13 cellular contexts compared by ENCODE assay signal in the genomic region with DNA sequence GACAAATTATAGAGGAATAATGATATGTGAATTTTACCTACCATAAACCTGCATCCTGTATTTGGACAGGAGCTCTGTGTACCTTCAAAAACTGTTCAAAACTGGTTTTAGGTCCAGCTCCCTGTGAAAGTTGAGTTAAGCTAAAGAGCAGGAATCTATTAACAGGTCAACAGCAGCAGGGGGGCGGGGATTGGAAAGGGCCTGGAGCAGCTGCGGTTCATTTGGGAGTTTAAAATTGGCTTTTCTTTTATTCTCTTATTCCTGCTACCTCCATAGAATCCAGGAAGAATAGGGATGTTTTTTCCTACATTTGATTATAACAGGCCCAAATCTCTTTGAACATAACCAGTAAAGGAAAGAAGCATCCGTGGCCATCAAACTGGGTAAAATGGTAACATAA. TPM values are rescaled to one million over a fixed set of nuclear protein-coding genes. Genes with fewer than 3 reads are reported as not detected.
DNase-seq lines count a peak whose midpoint lies in the region; ATAC-seq and TF ChIP-seq lines count a peak whose summit lies in the region.
"Had no signal": no experiment of that assay in that cellular context is flagged by ENCODE, and none has a peak within 500 bp of the region (broad histone marks: within the 10 kb centered on the region; RNA-seq: fewer than 3 reads in every experiment).

No MANE protein-coding gene starts in this region.

- peak overlapping the region; percentile 78 for H3K27ac ChIP-seq in epithelial cell of prostate

- intact Hi-C loops in activated CD4-positive, alpha-beta T cell treated with anti-CD3 and anti-CD28 coated beads for 36 hours (cut with DNase I, micrococcal nuclease) = no loop called here

- H3K36me3 Mint-ChIP-seq in nephron progenitor cell (ENCODE audit: low read depth) = peaks cover 9% of the 10 kb centered on the region
- H3K36me3 Mint-ChIP-seq in activated CD4-positive, alpha-beta T cell treated with anti-CD3 and anti-CD28 coated beads for 36 hours (ENCODE audit: low read depth) = no peaks in the 10 kb centered on the region

- H3K4me3 Mint-ChIP-seq in nephron progenitor cell = peak overlapping the region; percentile 42
- no peak overlapping the region for H3K4me3 Mint-ChIP-seq in activated CD4-positive, alpha-beta T cell treated with anti-CD3 and anti-CD28 coated beads for 36 hours

- H3K27me3 Mint-ChIP-seq in nephron progenitor cell (ENCODE audit: low read depth, poor library complexity) = peaks cover 3% of the 10 kb centered on the region
- H3K27me3 Mint-ChIP-seq in activated CD4-positive, alpha-beta T cell treated with anti-CD3 and anti-CD28 coated beads for 36 hours = peaks cover 6% of the 10 kb centered on the region

- CTCF ChIA-PET in activated CD4-positive, alpha-beta T cell treated with anti-CD3 and anti-CD28 coated beads for 36 hours (lab: Charles Lee) = interaction anchor here (0.6 kb wide), 1 partner anchor 164 kb away, joined by 3 read pairs; no protein-coding TSS in a partner anchor

- H3K9me3 Mint-ChIP-seq in nephron progenitor cell = peaks cover 18% of the 10 kb centered on the region
- H3K9me3 Mint-ChIP-seq in activated CD4-positive, alpha-beta T cell treated with anti-CD3 and anti-CD28 coated beads for 36 hours (ENCODE audit: low read depth) = peaks cover 9% of the 10 kb centered on the region

- in situ Hi-C loops in ACHN (cut with HindIII; ENCODE audit: low pct_ligation_motif_present, low pct_unique_long_range_greater_than_20kb, low sequenced_read_pairs) = no loop called here

- DNase-seq in ACHN (peak; percentile 39), NCI-H69 (lab: John Stamatoyannopoulos, UW) (peak; percentile 2), epithelial cell of prostate (ENCODE audit: low read depth, low spot score) (no peak), nephron progenitor cell (peak; percentile 14), UCSD-AML1 (lab: John Stamatoyannopoulos, UW; ENCODE audit: unreplicated experiment) (no peak)
- no peak for DNase-seq in activated CD4-positive, alpha-beta T cell treated with anti-CD3 and anti-CD28 coated beads for 4 hours
- DNase-seq in activated CD4-positive, alpha-beta T cell treated with anti-CD3 and anti-CD28 coated beads for 36 hours = no peak
- DNase-seq: activated naive CD4-positive, alpha-beta T cell treated with Interleukin-2 at 50 U/mL for 16 hours; BE2C; cortex of kidney; foreskin fibroblast; stimulated activated naive CD4-positive, alpha-beta T cell had no signal

- peaks cover 24% of the 10 kb centered on the region for H3K4me1 Mint-ChIP-seq in nephron progenitor cell
- H3K4me1 Mint-ChIP-seq in activated CD4-positive, alpha-beta T cell treated with anti-CD3 and anti-CD28 coated beads for 36 hours = no peaks in the 10 kb centered on the region

- no peak for ATAC-seq in GM19395 (IDR thresholded peaks at IDR 0.05; ENCODE audit: unreplicated experiment)
- no peak for ATAC-seq in activated CD4-positive, alpha-beta T cell treated with anti-CD3 and anti-CD28 coated beads for 36 hours

- POLR2A ChIA-PET in activated CD4-positive, alpha-beta T cell treated with anti-CD3 and anti-CD28 coated beads for 36 hours (lab: Charles Lee) = no interaction called here

- no peak for TF ChIP-seq CTCF in nephron progenitor cell (IDR thresholded peaks at IDR 0.05)

- peak overlapping the region; percentile 98 for H3K27ac Mint-ChIP-seq in nephron progenitor cell
- no peak overlapping the region for H3K27ac Mint-ChIP-seq in activated CD4-positive, alpha-beta T cell treated with anti-CD3 and anti-CD28 coated beads for 36 hours

RNA-seq across cellular contexts. Expression of gene SHROOM3, which starts 23.8 kb away (rescaled TPM):
- under 1 TPM in 1 of 2 experiments, not detected in 1; 0.04 TPM for total RNA-seq in activated CD4-positive, alpha-beta T cell treated with anti-CD3 and anti-CD28 coated beads for 36 hours

RNA-seq across cellular contexts. Expression of gene CCDC158, which starts 37.9 kb away (rescaled TPM):
- total RNA-seq in activated CD4-positive, alpha-beta T cell treated with anti-CD3 and anti-CD28 coated beads for 36 hours = not detected

Comparison
In these comparisons a context has a peak if more than half of its experiments do, and no peak if none do; other contexts are left out.
1. DNase-seq: peak in ACHN (single experiment), NCI-H69 (single experiment) and nephron progenitor cell (single experiment); none in epithelial cell of prostate (single experiment), activated CD4-positive, alpha-beta T cell treated with anti-CD3 and anti-CD28 coated beads for 4 hours (0 of 2), UCSD-AML1 (single experiment) and activated CD4-positive, alpha-beta T cell treated with anti-CD3 and anti-CD28 coated beads for 36 hours (single experiment).